Comparison of ENCODE assay signal across 2 cellular contexts in the genomic region with DNA sequence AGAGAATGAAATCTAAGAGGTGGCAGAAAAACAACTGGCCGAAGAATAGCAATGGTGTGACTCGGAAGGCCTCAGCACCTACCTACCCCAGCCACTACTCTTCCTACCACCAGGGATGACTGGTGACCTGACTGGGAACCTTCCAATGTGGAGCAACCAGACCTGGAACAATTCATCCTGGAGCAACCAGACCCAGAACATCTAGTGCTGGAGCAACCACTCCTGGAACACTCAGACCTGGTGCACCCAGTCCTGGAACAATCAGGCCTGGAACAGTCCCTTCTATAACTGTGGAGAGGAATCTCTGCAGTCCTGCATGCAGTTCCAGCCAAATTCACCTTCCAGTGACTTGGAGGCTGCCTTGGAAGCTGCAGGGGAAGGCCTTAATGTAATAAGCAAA. TPM values are rescaled to one million over a fixed set of nuclear protein-coding genes. Genes with fewer than 3 reads are reported as not detected.
"Had no signal": no experiment of that assay in that cellular context is flagged by ENCODE, and none has a peak within 500 bp of the region (broad histone marks: within the 10 kb centered on the region; RNA-seq: fewer than 3 reads in every experiment).

No MANE protein-coding gene starts in this region.

RNA-seq across cellular contexts. Expression of gene CHN2, which starts 18.2 kb away (rescaled TPM):
- total RNA-seq: LHCN-M2, M059J had no signal
